Comparison of ENCODE assay signal across 1 cellular context in genomic region chr12:102629262-102629888, GRCh38.
TF ChIP-seq lines count a peak whose summit lies in the region.

No MANE protein-coding gene starts in this region.

TF ChIP-seq in IMR-90, 13 proteins besides CTCF, POLR2A, EP300 and RAD21:
- TF ChIP-seq NFE2L2 (IDR thresholded peaks at IDR 0.05; ENCODE audit: low read depth, low read length) (no peak), BHLHE40 (IDR thresholded peaks at IDR 0.05; ENCODE audit: low read depth, low read length) (no peak), MAZ (IDR thresholded peaks at IDR 0.05; ENCODE audit: borderline replicate concordance, low read depth, low read length) (no peak), SMC3 (IDR thresholded peaks at IDR 0.05; ENCODE audit: low read depth, low read length) (no peak), RCOR1 (IDR thresholded peaks at IDR 0.05; ENCODE audit: insufficient replicate concordance, low read length) (no peak), CHD1 (IDR thresholded peaks at IDR 0.05; ENCODE audit: low read depth, low read length) (no peak), ELK1 (IDR thresholded peaks at IDR 0.05; ENCODE audit: borderline replicate concordance, low read depth, low read length) (no peak), MXI1 (IDR thresholded peaks at IDR 0.05; ENCODE audit: borderline replicate concordance, low read depth, low read length) (no peak)
